ENCODE assay signal across 19 cellular contexts in the genomic region with DNA sequence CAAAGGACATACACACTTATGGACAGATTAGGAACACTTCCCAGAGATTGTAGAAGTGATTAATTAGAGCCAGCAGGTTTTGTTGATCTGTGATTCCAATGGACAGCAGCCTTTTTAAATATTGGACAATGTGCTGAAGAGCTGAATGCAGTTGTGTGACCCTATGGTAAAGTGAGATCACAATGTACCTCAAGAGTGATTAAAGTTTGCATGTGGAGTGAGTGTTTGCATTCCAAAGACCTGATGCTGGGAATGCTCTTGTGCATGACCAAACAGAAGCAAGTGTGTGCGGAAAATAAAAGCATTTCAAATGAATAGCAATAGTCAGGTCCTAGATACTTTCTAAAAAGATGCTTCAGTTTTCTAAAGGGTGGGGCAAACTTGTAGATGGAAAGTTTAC.
DNase-seq lines count a peak whose midpoint lies in the region; ATAC-seq, FAIRE-seq and TF ChIP-seq lines count a peak whose summit lies in the region.
"Had no signal": no experiment of that assay in that cellular context is flagged by ENCODE, and none has a peak within 500 bp of the region (broad histone marks: within the 10 kb centered on the region; RNA-seq: fewer than 3 reads in every experiment).

No MANE protein-coding gene starts in this region.

- no peak for FAIRE-seq in HTR-8/SVneo (lab: Jason Lieb, UNC)

- DNase-seq in EH (ENCODE audit: low read depth), result peak; percentile 18
- peak; percentile 46 for DNase-seq in NCI-H226
- peak; percentile 6 for DNase-seq in fibroblast of mammary gland (ENCODE audit: low read depth)
- DNase-seq in non-pigmented ciliary epithelial cell (ENCODE audit: low read depth), result peak; percentile 67
- no peak for DNase-seq in activated gamma-delta T cell (lab: John Stamatoyannopoulos, UW)
- DNase-seq in HTR-8/SVneo (ENCODE audit: insufficient read length, low spot score), result no peak
- DNase-seq: activated CD8-positive, alpha-beta memory T cell treated with anti-CD3 and anti-CD28 coated beads, Interleukin-2, amount 50 U/mL, for 48 hours; activated naive CD8-positive, alpha-beta T cell treated with anti-CD3 and anti-CD28 coated beads for 36 hours; CD4-positive, CD25-positive, alpha-beta regulatory T cell; colonic mucosa; H7; NCI-H2227 treated with DMSO at 0.1 percent for 48 hours; PC-9; stimulated activated CD4-positive, alpha-beta T cell treated with anti-CD3 and anti-CD28 coated beads, Interleukin-1b, Interleukin-23, amount 100 ng/mL, for 48 hours; uterus had no signal

- TF ChIP-seq CTCF in fibroblast of mammary gland (conservative IDR thresholded peaks at IDR 0.05; ENCODE audit: control insufficient read depth, insufficient read depth, low read depth, low read length), result no peak

- no peak for ATAC-seq in GM18907 (IDR thresholded peaks at IDR 0.05; ENCODE audit: unreplicated experiment)
- ATAC-seq in HG02870 (IDR thresholded peaks at IDR 0.05; ENCODE audit: unreplicated experiment), result no peak
- ATAC-seq: activated CD4-positive, CD25-positive, alpha-beta regulatory T cell treated with anti-CD3 and anti-CD28 coated beads, Interleukin-2, amount 50 U/mL, for 24 hours; esophagus mucosa had no signal

- H3K4me3 ChIP-seq in fibroblast of mammary gland (ENCODE audit: control insufficient read depth, low read depth, low read length), result no peak overlapping the region
- H3K4me3 ChIP-seq: colonic mucosa, PC-9, uterus had no signal

Comparison
In these comparisons a context has a peak if more than half of its experiments do, and no peak if none do; other contexts are left out.
1. DNase-seq: peak in EH (single experiment), NCI-H226 (single experiment), fibroblast of mammary gland (single experiment) and non-pigmented ciliary epithelial cell (single experiment); none in activated gamma-delta T cell (single experiment) and HTR-8/SVneo (single experiment).